ENCODE assay signal across 8 cellular contexts in genomic region chr12:109477185-109477962, GRCh38. TPM values are rescaled to one million over a fixed set of nuclear protein-coding genes. Genes with fewer than 3 reads are reported as not detected.
DNase-seq lines count a peak whose midpoint lies in the region; ATAC-seq and TF ChIP-seq lines count a peak whose summit lies in the region.

A gene with protein sequence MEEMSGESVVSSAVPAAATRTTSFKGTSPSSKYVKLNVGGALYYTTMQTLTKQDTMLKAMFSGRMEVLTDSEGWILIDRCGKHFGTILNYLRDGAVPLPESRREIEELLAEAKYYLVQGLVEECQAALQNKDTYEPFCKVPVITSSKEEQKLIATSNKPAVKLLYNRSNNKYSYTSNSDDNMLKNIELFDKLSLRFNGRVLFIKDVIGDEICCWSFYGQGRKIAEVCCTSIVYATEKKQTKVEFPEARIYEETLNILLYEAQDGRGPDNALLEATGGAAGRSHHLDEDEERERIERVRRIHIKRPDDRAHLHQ (minus strand): TSS chr12:109477300. CDS start chr12:109477262, 38 bp downstream.
A gene with protein sequence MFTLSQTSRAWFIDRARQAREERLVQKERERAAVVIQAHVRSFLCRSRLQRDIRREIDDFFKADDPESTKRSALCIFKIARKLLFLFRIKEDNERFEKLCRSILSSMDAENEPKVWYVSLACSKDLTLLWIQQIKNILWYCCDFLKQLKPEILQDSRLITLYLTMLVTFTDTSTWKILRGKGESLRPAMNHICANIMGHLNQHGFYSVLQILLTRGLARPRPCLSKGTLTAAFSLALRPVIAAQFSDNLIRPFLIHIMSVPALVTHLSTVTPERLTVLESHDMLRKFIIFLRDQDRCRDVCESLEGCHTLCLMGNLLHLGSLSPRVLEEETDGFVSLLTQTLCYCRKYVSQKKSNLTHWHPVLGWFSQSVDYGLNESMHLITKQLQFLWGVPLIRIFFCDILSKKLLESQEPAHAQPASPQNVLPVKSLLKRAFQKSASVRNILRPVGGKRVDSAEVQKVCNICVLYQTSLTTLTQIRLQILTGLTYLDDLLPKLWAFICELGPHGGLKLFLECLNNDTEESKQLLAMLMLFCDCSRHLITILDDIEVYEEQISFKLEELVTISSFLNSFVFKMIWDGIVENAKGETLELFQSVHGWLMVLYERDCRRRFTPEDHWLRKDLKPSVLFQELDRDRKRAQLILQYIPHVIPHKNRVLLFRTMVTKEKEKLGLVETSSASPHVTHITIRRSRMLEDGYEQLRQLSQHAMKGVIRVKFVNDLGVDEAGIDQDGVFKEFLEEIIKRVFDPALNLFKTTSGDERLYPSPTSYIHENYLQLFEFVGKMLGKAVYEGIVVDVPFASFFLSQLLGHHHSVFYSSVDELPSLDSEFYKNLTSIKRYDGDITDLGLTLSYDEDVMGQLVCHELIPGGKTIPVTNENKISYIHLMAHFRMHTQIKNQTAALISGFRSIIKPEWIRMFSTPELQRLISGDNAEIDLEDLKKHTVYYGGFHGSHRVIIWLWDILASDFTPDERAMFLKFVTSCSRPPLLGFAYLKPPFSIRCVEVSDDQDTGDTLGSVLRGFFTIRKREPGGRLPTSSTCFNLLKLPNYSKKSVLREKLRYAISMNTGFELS (plus strand): TSS chr12:109477634. CDS start chr12:109483552, 5,918 bp downstream.

- peaks cover 0 to 16% of the 10 kb centered on the region in 2 donors for H3K36me3 ChIP-seq in left lung

- H3K27me3 Mint-ChIP-seq in CD14-positive monocyte (ENCODE audit: low read depth in 3 of 3): no peaks in the 10 kb centered on the region

- peaks cover 20 to 50% of the 10 kb centered on the region in 2 donors for H3K4me1 ChIP-seq in left lung

- ATAC-seq in GM19438 (IDR thresholded peaks at IDR 0.05; ENCODE audit: low read depth, unreplicated experiment): peak; percentile 90
- peak; percentile 85 for ATAC-seq in HG03565 (IDR thresholded peaks at IDR 0.05; ENCODE audit: unreplicated experiment)
- peak; percentile 99 for ATAC-seq in left lung

- H3K9me3 Mint-ChIP-seq in CD14-positive monocyte: no peaks in the 10 kb centered on the region

- peaks cover 0 to 5% of the 10 kb centered on the region in 2 donors for H3K36me3 Mint-ChIP-seq in CD14-positive monocyte

- peak within 1 kb of the TSS; percentile 93 to 96 for H3K4me3 Mint-ChIP-seq in CD14-positive monocyte

- H3K27ac ChIP-seq in left lung: peak within 1 kb of the TSS; percentile 89 to 97

- H3K27me3 ChIP-seq in left lung: no peaks in the 10 kb centered on the region

- peak; percentile 87 for DNase-seq in CD14-positive monocyte (ENCODE audit: low spot score)
- DNase-seq in NCI-H748 treated with DMSO at 0.1 percent for 48 hours (lab: John Stamatoyannopoulos, UW): peak; percentile 69
- peak; percentile 84 for DNase-seq in activated CD4-positive, alpha-beta T cell treated with anti-CD3 and anti-CD28 coated beads, Interleukin-2, amount 50 U/mL, for 1 hour
- DNase-seq in dedifferentiated amniotic fluid mesenchymal stem cell (ENCODE audit: extremely low spot score): peak; percentile 88
- DNase-seq in left lung: peak; percentile 89 to 93
- DNase-seq in stimulated activated CD4-positive, alpha-beta T cell treated with anti-CD3 and anti-CD28 coated beads, Interleukin-2, amount 100 ng/mL, for 4 hours (ENCODE audit: low read depth): peak; percentile 73

- intact Hi-C loops in CD14-positive monocyte (cut with micrococcal nuclease): loop anchor here (5.0 kb wide), 4 partner anchors 235 to 650 kb away; partner anchors contain the start of genes FAM222A (in 2 of the 2) and UNG (in 1 of the 2)
- intact Hi-C loops in left lung (cut with DNase I): loop anchor here in 1 of 2 donors (2.0 kb wide), 1 partner anchor 45 kb away; no protein-coding TSS in a partner anchor

- peak within 1 kb of the TSS; percentile 72 to 90 for H3K4me3 ChIP-seq in left lung

- H3K9me3 ChIP-seq in left lung: no peaks in the 10 kb centered on the region

- H3K27ac Mint-ChIP-seq in CD14-positive monocyte: peak within 1 kb of the TSS; percentile 92 to 100 (median 100)

- TF ChIP-seq CTCF in CD14-positive monocyte (IDR thresholded peaks at IDR 0.05) (no peak), left lung (IDR thresholded peaks at IDR 0.05) (no peak)

- H3K4me1 Mint-ChIP-seq in CD14-positive monocyte: peaks cover 24% of the 10 kb centered on the region

RNA-seq across cellular contexts. Expression of the first gene that starts in this region (rescaled TPM):
- 10 to 100 TPM; 20.0 to 21.0 TPM for polyA plus RNA-seq in CD14-positive monocyte
- 10 to 100 TPM; 58.3 to 68.2 TPM for total RNA-seq in left lung

RNA-seq across cellular contexts. Expression of the second gene that starts in this region (rescaled TPM):
- 10 to 100 TPM; 14.4 to 18.2 TPM for polyA plus RNA-seq in CD14-positive monocyte
- 10 to 100 TPM; 41.4 to 42.5 TPM for total RNA-seq in left lung

Comparison
In these comparisons a context has a peak if more than half of its experiments do, and no peak if none do; other contexts are left out.
1. Peak in every context shown above with its lines: DNase-seq, ATAC-seq, H3K4me3 ChIP-seq and H3K27ac ChIP-seq.